12 cellular contexts compared by ENCODE assay signal in the genomic region with DNA sequence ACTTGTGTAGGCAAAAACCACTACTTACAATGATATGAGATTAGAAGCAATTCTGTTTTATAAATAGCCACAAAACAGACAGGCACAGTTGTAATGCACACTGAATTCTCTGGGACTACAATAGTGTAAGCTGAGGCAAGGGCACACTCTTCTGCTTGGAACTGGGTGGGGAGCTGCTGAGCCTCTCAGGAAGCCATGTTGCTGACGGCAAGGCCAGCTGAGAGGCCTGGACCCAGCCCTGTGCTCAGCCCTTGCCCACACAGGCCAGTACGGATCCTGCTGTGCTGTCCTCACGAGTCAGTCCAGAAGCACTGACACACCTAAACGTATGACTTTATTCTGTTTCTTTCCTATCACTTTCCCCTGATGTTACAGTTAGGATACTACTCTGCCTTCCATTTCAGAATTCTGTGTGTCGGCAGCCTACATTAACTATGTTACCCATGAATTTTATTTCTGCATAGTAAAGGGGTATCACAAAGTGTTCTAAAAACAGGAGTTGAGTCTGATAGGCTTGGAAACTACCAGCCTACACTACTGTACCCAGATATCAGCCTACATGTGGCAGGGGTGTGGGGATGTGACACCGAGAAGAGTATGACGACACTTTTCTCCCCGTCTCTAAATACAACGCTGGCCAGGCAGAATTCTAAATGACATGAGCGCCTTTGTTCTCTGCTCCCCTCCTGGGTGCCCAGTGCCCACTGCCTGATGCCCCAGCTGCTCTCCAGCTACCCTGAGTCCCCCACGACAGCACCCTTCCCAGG.
"Had no signal": no experiment of that assay in that cellular context is flagged by ENCODE, and none has a peak within 500 bp of the region (broad histone marks: within the 10 kb centered on the region; RNA-seq: fewer than 3 reads in every experiment).

No MANE protein-coding gene starts in this region.

- H3K27ac Mint-ChIP-seq: activated CD4-positive, alpha-beta T cell treated with anti-CD3 and anti-CD28 coated beads for 36 hours; activated CD8-positive, alpha-beta T cell treated with anti-CD3 and anti-CD28 coated beads for 36 hours; activated naive CD4-positive, alpha-beta T cell treated with anti-CD3 and anti-CD28 coated beads for 36 hours; activated T-helper 1 cell treated with anti-CD3 and anti-CD28 coated beads, Interleukin-12 subunit alpha, Interleukin-12 subunit beta, Interleukin-2, Interleukin-4 antibody, amounts not matched to agents 30 ng/mL and 10 ng/mL and 1 ng/mL, durations not matched to agents 14 hours and 24 hours and 36 hours; immature natural killer cell; type B pancreatic cell had no signal

- H3K9me3 Mint-ChIP-seq: activated CD8-positive, alpha-beta T cell treated with anti-CD3 and anti-CD28 coated beads for 36 hours; activated naive CD4-positive, alpha-beta T cell treated with anti-CD3 and anti-CD28 coated beads for 36 hours; activated T-helper 1 cell treated with anti-CD3 and anti-CD28 coated beads, Interleukin-12 subunit alpha, Interleukin-12 subunit beta, Interleukin-2, Interleukin-4 antibody, amounts not matched to agents 30 ng/mL and 10 ng/mL and 1 ng/mL, durations not matched to agents 14 hours and 24 hours and 36 hours; immature natural killer cell; neural crest cell; type B pancreatic cell had no signal

- DNase-seq: activated CD4-positive, alpha-beta T cell treated with anti-CD3 and anti-CD28 coated beads for 36 hours; activated CD8-positive, alpha-beta T cell treated with anti-CD3 and anti-CD28 coated beads for 36 hours; activated naive CD4-positive, alpha-beta T cell treated with anti-CD3 and anti-CD28 coated beads for 36 hours; colonic mucosa; effector CD4-positive, alpha-beta T cell; immature natural killer cell; left cardiac atrium; SJCRH30; stimulated activated naive CD4-positive, alpha-beta T cell had no signal

- H3K4me3 Mint-ChIP-seq: activated CD4-positive, alpha-beta T cell treated with anti-CD3 and anti-CD28 coated beads for 36 hours; activated CD8-positive, alpha-beta T cell treated with anti-CD3 and anti-CD28 coated beads for 36 hours; activated naive CD4-positive, alpha-beta T cell treated with anti-CD3 and anti-CD28 coated beads for 36 hours; activated T-helper 1 cell treated with anti-CD3 and anti-CD28 coated beads, Interleukin-12 subunit alpha, Interleukin-12 subunit beta, Interleukin-2, Interleukin-4 antibody, amounts not matched to agents 30 ng/mL and 10 ng/mL and 1 ng/mL, durations not matched to agents 14 hours and 24 hours and 36 hours; immature natural killer cell; neural crest cell; type B pancreatic cell had no signal

- ATAC-seq: activated CD4-positive, alpha-beta T cell treated with anti-CD3 and anti-CD28 coated beads for 36 hours; activated CD8-positive, alpha-beta T cell treated with anti-CD3 and anti-CD28 coated beads for 36 hours had no signal

- H3K27me3 Mint-ChIP-seq: activated CD4-positive, alpha-beta T cell treated with anti-CD3 and anti-CD28 coated beads for 36 hours; activated CD8-positive, alpha-beta T cell treated with anti-CD3 and anti-CD28 coated beads for 36 hours; type B pancreatic cell had no signal

- H3K4me1 Mint-ChIP-seq: activated CD4-positive, alpha-beta T cell treated with anti-CD3 and anti-CD28 coated beads for 36 hours; neural crest cell had no signal
